Comparison of ENCODE assay signal across 6 cellular contexts in genomic region chr2:228543117-228543516, GRCh38.
"Had no signal": no experiment of that assay in that cellular context is flagged by ENCODE, and none has a peak within 500 bp of the region (broad histone marks: within the 10 kb centered on the region; RNA-seq: fewer than 3 reads in every experiment).

No MANE protein-coding gene starts in this region.

- ATAC-seq: K562 had no signal

- H3K9ac ChIP-seq: KMS-11 had no signal

- H3K4me3 ChIP-seq: K562 had no signal

- H3K27ac ChIP-seq: HL-60, KMS-11 had no signal

- H3K4me2 ChIP-seq: KMS-11 had no signal

- FAIRE-seq: HTR-8/SVneo, K562 had no signal

- DNase-seq: KBM-7, KG1 had no signal
